In genomic region chr16:35302859-35303258, GRCh38 we compare ENCODE assay signal across 17 cellular contexts.
DNase-seq lines count a peak whose midpoint lies in the region; ATAC-seq and TF ChIP-seq lines count a peak whose summit lies in the region.
"Had no signal": no experiment of that assay in that cellular context is flagged by ENCODE, and none has a peak within 500 bp of the region (broad histone marks: within the 10 kb centered on the region; RNA-seq: fewer than 3 reads in every experiment).

No MANE protein-coding gene starts in this region.

- TF ChIP-seq POLR2A in NB4 (IDR thresholded peaks at IDR 0.05; ENCODE audit: extremely low read depth, insufficient read length), result no peak

- DNase-seq in NCI-H82 (lab: John Stamatoyannopoulos, UW) (peak; percentile 2), NCI-H82 treated with DMSO at 0.1 percent for 48 hours (lab: John Stamatoyannopoulos, UW; ENCODE audit: unreplicated experiment) (no peak), NB4 (ENCODE audit: low read depth) (no peak), T-helper 1 cell (no peak)
- DNase-seq: 8988T; ACHN; BE2C; C1 segment of cervical spinal cord; Caco-2; Calu3; CD4-positive, alpha-beta T cell; CD8-positive, alpha-beta T cell; DMS79 treated with DMSO at 0.1 percent for 48 hours; GF-D8 had no signal

- no peak overlapping the region for H3K27ac ChIP-seq in C4-2B
- H3K27ac ChIP-seq: BLaER1 had no signal

- TF ChIP-seq CTCF in C4-2B (conservative IDR thresholded peaks at IDR 0.05), result 0 out of 2 replicates have a peak, but pooled peaks have one; percentile 5
- peak; percentile 29 for TF ChIP-seq CTCF in NB4 (IDR thresholded peaks at IDR 0.05; ENCODE audit: low read depth, low read length)

- no peak for ATAC-seq in GM18502 (IDR thresholded peaks at IDR 0.05; ENCODE audit: poor library complexity, unreplicated experiment)
- ATAC-seq: CD8-positive, alpha-beta T cell had no signal

- H3K4me3 ChIP-seq in NB4 (ENCODE audit: low read depth, low read length), result no peak overlapping the region
- H3K4me3 ChIP-seq: BLaER1 had no signal
